20 cellular contexts compared by ENCODE assay signal in the genomic region with DNA sequence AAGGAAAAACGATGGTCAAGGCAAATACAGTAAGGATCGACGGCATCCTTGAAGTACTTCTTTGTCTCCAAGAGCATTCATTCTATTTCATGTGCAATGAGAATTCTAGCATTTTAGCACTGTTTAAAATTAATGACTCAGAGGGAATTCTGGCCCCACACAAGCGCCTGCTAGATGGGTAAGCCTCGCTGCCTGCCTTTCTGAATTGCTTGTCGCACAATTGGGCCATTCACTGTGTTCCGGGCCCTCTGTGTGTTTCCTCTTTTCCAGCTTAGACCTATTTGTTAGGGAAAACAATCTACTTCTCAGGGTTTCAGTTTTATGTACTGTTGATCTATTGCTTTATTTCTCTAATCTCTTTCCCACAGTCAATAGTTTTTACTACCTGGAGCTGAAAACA.
"Had no signal": no experiment of that assay in that cellular context is flagged by ENCODE, and none has a peak within 500 bp of the region (broad histone marks: within the 10 kb centered on the region; RNA-seq: fewer than 3 reads in every experiment).

No MANE protein-coding gene starts in this region.

- H3K4me3 ChIP-seq: coronary artery, esophagus squamous epithelium, right lobe of liver, testis, upper lobe of right lung had no signal

- H3K27ac Mint-ChIP-seq: activated B cell treated with CpG ODN at 0.5 μM for 24 hours; activated naive CD8-positive, alpha-beta T cell treated with anti-CD3 and anti-CD28 coated beads, Interleukin-2, amount 10 ng/mL, durations not matched to agents 7 days and 5 days; immature natural killer cell; nephron; T-helper 17 cell had no signal

- H3K27ac ChIP-seq: coronary artery, right lobe of liver, testis, upper lobe of right lung had no signal

- DNase-seq: activated B cell treated with CpG ODN at 0.5 μM for 24 hours; activated CD4-positive, alpha-beta T cell treated with anti-CD3 and anti-CD28 coated beads for 4 hours; activated CD4-positive, alpha-beta T cell treated with anti-CD3 and anti-CD28 coated beads, Interleukin-2, amount 50 U/mL, for 48 hours; activated naive CD4-positive, alpha-beta T cell treated with Interleukin-2 at 50 U/mL for 16 hours; activated naive CD8-positive, alpha-beta T cell treated with anti-CD3 and anti-CD28 coated beads, Interleukin-2, amount 10 ng/mL, durations not matched to agents 7 days and 5 days; activated T-cell treated with anti-CD3 and anti-CD28 coated beads, Interleukin-2, amount 50 U/mL, for 4 hours; cerebellar nuclear complex; esophagus squamous epithelium; immature natural killer cell; nucleus accumbens; right lobe of liver; small intestine; stimulated activated CD4-positive, alpha-beta T cell treated with anti-CD3 and anti-CD28 coated beads, Interleukin-4, amount 100 ng/mL, for 1 hour; stimulated activated naive CD4-positive, alpha-beta T cell; T-helper 17 cell; testis; upper lobe of right lung had no signal

- H3K36me3 ChIP-seq: esophagus squamous epithelium, right lobe of liver, upper lobe of right lung had no signal

- H3K4me1 Mint-ChIP-seq: activated B cell treated with CpG ODN at 0.5 μM for 24 hours, immature natural killer cell had no signal

- ATAC-seq: activated T-cell treated with anti-CD3 and anti-CD28 coated beads, Interleukin-2, amount 50 U/mL, for 4 hours; left lobe of liver; T-helper 17 cell; upper lobe of right lung had no signal

- H3K36me3 Mint-ChIP-seq: activated naive CD8-positive, alpha-beta T cell treated with anti-CD3 and anti-CD28 coated beads, Interleukin-2, amount 10 ng/mL, durations not matched to agents 7 days and 5 days; immature natural killer cell had no signal

- H3K9me3 ChIP-seq: esophagus squamous epithelium, right lobe of liver, testis, upper lobe of right lung had no signal

- H3K27me3 Mint-ChIP-seq: T-helper 17 cell had no signal

- H3K27me3 ChIP-seq: esophagus squamous epithelium, right lobe of liver, testis, upper lobe of right lung had no signal

- H3K9me3 Mint-ChIP-seq: activated B cell treated with CpG ODN at 0.5 μM for 24 hours; activated naive CD8-positive, alpha-beta T cell treated with anti-CD3 and anti-CD28 coated beads, Interleukin-2, amount 10 ng/mL, durations not matched to agents 7 days and 5 days; activated T-cell treated with anti-CD3 and anti-CD28 coated beads, Interleukin-2, amount 50 U/mL, for 4 hours; immature natural killer cell had no signal

- H3K4me3 Mint-ChIP-seq: activated B cell treated with CpG ODN at 0.5 μM for 24 hours; activated naive CD8-positive, alpha-beta T cell treated with anti-CD3 and anti-CD28 coated beads, Interleukin-2, amount 10 ng/mL, durations not matched to agents 7 days and 5 days; activated T-cell treated with anti-CD3 and anti-CD28 coated beads, Interleukin-2, amount 50 U/mL, for 4 hours; immature natural killer cell; nephron; T-helper 17 cell had no signal

- H3K4me1 ChIP-seq: esophagus squamous epithelium, right lobe of liver, testis, upper lobe of right lung had no signal
